14 cellular contexts compared by ENCODE assay signal in the genomic region with DNA sequence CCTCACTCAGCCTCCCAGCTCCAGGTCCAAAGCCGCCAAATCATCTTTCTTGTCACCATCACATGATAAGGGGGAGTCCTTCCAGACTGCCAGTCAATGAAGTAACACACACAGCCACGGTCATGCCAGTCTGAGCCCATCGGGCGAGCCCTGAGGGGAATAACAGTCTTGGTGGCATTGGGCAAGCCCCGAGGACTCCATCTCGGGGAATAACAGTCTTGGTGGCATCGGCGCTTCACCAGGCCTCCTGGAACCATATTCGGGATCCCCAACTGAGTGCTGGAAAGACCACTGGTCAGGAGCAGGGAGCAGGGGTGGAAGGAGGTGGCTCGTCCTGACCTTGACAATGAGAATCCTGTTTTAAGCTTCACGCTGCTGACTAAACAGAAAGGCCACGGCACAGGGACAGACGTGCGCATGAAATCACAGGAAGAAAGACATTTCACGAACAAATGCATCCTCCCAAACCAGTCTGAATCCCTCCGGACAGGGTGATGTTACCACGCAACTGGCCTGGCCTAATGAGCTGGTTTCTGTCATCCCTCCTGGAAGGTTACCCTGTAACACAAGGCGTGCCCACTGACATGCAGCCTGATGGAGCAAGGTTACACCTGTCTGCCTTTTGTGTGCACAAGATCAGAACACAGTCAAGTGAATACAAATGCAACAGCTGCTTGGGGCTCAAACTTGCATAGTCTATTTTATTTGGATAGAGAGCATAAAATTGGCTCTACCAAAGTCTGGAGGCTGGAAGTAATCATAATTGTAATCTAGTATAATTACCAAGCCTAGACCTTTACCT.
DNase-seq lines count a peak whose midpoint lies in the region; ATAC-seq and TF ChIP-seq lines count a peak whose summit lies in the region.
"Had no signal": no experiment of that assay in that cellular context is flagged by ENCODE, and none has a peak within 500 bp of the region (broad histone marks: within the 10 kb centered on the region; RNA-seq: fewer than 3 reads in every experiment).

No MANE protein-coding gene starts in this region.

- no peak overlapping the region for H4K8ac ChIP-seq in IMR-90 (ENCODE audit: low read depth in 2 of 2, low read length in 2 of 2)

- no peak overlapping the region for H4K91ac ChIP-seq in IMR-90 (ENCODE audit: insufficient read depth, low read depth, low read length)

- no peak overlapping the region for H3K4me2 ChIP-seq in IMR-90 (ENCODE audit: low read depth, low read length)

- no peak overlapping the region; the same call in none of the 2 replicates for H2AK5ac ChIP-seq in IMR-90 (ENCODE audit: low read depth, low read length)

- H3K9ac ChIP-seq in IMR-90 (ENCODE audit: low read depth, low read length), result no peak overlapping the region

- H2AK9ac ChIP-seq in IMR-90 (replicated peaks; ENCODE audit: low read depth, low read length, poor library complexity), result peak overlapping the region; percentile 42

- H3K9me1 ChIP-seq in IMR-90 (ENCODE audit: insufficient read depth, low read length), result peaks cover 3% of the 10 kb centered on the region; the same call in 1 of the 2 replicates

- H2BK15ac ChIP-seq in IMR-90 (ENCODE audit: low read depth, low read length), result no peak overlapping the region

- peak; percentile 44 for DNase-seq in COR-L47 (lab: John Stamatoyannopoulos, UW)
- DNase-seq in IMR-90, result no peak
- DNase-seq in NCI-H774 (lab: John Stamatoyannopoulos, UW), result peak; percentile 83
- peak; percentile 74 for DNase-seq in mesenteric fat pad (ENCODE audit: low spot score)
- no peak for DNase-seq in stimulated activated CD4-positive, alpha-beta T cell treated with anti-CD3 and anti-CD28 coated beads, Interleukin-12 subunit alpha, Interleukin-12 subunit beta, amount 100 ng/mL, for 4 hours
- DNase-seq in SKM-1 (lab: John Stamatoyannopoulos, UW; ENCODE audit: unreplicated experiment), result no peak
- DNase-seq in cerebellar nuclear complex (lab: John Stamatoyannopoulos, UW), result no peak
- DNase-seq: BE2C; CD4-positive, alpha-beta memory T cell; MM.1S; NCI-H1105; NCI-H2029; PC-3; T-cell had no signal

- dilution Hi-C loops in IMR-90 (cut with HindIII; ENCODE audit: low sequenced_read_pairs, unreplicated experiment), result no loop called here

- ATAC-seq in IMR-90 (ENCODE audit: low read depth), result no peak
- ATAC-seq: PC-3, T-cell had no signal

- H3K4me1 ChIP-seq in IMR-90 (ENCODE audit: control insufficient read depth, insufficient read depth, low read length), result peaks cover 3% of the 10 kb centered on the region
- H3K4me1 ChIP-seq: BE2C had no signal

- H4K5ac ChIP-seq in IMR-90 (ENCODE audit: low read depth, low read length), result no peak overlapping the region

- no peak overlapping the region for H3K14ac ChIP-seq in IMR-90 (replicated peaks; ENCODE audit: low read depth, low read length)

- H3K36me3 ChIP-seq in IMR-90 (ENCODE audit: control insufficient read depth, insufficient read depth, low read length), result 0 out of 2 replicates have a peak, but pooled peaks cover 1% of the 10 kb centered on the region

- intact Hi-C loops in IMR-90 (cut with micrococcal nuclease), result loop anchor here (5.0 kb wide), 1 partner anchor 520 kb away; a partner anchor contains a TSS

- TF ChIP-seq CTCF in IMR-90 (conservative IDR thresholded peaks at IDR 0.05; ENCODE audit: low read depth, low read length), result no peak

- no peak overlapping the region for H2BK20ac ChIP-seq in IMR-90 (ENCODE audit: low read depth, low read length)

- no peak for TF ChIP-seq POLR2A in IMR-90 (IDR thresholded peaks at IDR 0.05; ENCODE audit: low read depth, low read length)

- H2BK120ac ChIP-seq in IMR-90 (ENCODE audit: low read depth, low read length), result no peak overlapping the region

- H3K4ac ChIP-seq in IMR-90 (ENCODE audit: low read depth, low read length), result no peak overlapping the region

- TF ChIP-seq RAD21 in IMR-90 (IDR thresholded peaks at IDR 0.05; ENCODE audit: low read length), result no peak

- H2BK5ac ChIP-seq in IMR-90 (ENCODE audit: low read depth, low read length, poor library complexity, severe bottlenecking), result no peak overlapping the region

- H3K27ac ChIP-seq in IMR-90 (ENCODE audit: insufficient read depth, low read length), result no peak overlapping the region

- H3K4me3 ChIP-seq in IMR-90 (ENCODE audit: insufficient read depth, low read depth, low read length), result no peak overlapping the region

- H2AFZ ChIP-seq in IMR-90 (replicated peaks; ENCODE audit: low read length, poor library complexity), result no peak overlapping the region

- H3K18ac ChIP-seq in IMR-90 (ENCODE audit: low read depth, low read length), result no peak overlapping the region

- CTCF ChIA-PET in IMR-90 (lab: Yijun Ruan, JAX), result no interaction called here

- no peaks in the 10 kb centered on the region for H3K79me1 ChIP-seq in IMR-90 (ENCODE audit: low read depth in 1 of 2, low read length in 2 of 2)

- no peaks in the 10 kb centered on the region for H3K9me3 ChIP-seq in IMR-90 (ENCODE audit: control insufficient read depth, insufficient read depth, low read length)
- H3K9me3 ChIP-seq: BE2C had no signal

- H3K56ac ChIP-seq in IMR-90 (ENCODE audit: extremely low read depth, insufficient read depth, low read length), result no peak overlapping the region

- H4K20me1 ChIP-seq in IMR-90 (ENCODE audit: insufficient read depth, low read length), result no peaks in the 10 kb centered on the region

- no peaks in the 10 kb centered on the region for H3K27me3 ChIP-seq in IMR-90 (ENCODE audit: control insufficient read depth, insufficient read depth, low read length)
- H3K27me3 ChIP-seq: BE2C had no signal

- in situ Hi-C loops in IMR-90 (cut with MboI; ENCODE audit: low sequenced_read_pairs), result no loop called here

- 95% methylated on average over 8 of the region's 18 CpGs; no CpG with 5 or more reads in 1 of the 2 experiments for WGBS in IMR-90 (ENCODE audit: extremely low coverage in 2 of 2, insufficient read length in 1 of 2), 2 experiments

- POLR2A ChIA-PET in IMR-90 (lab: Charles Lee; ENCODE audit: unreplicated experiment), result no interaction called here

- H3K23ac ChIP-seq in IMR-90 (ENCODE audit: low read depth, low read length), result no peak overlapping the region

- BruUV-seq in IMR-90 (replicated peaks; lab: Mats Ljungman, UMichigan), result no TSS peak

TF ChIP-seq in IMR-90, 13 proteins besides CTCF, POLR2A, EP300 and RAD21:
- TF ChIP-seq, protein P1, sequence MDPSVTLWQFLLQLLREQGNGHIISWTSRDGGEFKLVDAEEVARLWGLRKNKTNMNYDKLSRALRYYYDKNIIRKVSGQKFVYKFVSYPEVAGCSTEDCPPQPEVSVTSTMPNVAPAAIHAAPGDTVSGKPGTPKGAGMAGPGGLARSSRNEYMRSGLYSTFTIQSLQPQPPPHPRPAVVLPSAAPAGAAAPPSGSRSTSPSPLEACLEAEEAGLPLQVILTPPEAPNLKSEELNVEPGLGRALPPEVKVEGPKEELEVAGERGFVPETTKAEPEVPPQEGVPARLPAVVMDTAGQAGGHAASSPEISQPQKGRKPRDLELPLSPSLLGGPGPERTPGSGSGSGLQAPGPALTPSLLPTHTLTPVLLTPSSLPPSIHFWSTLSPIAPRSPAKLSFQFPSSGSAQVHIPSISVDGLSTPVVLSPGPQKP (IDR thresholded peaks at IDR 0.05; ENCODE audit: borderline replicate concordance, low read depth, low read length), result no peak
- no peak for TF ChIP-seq RFX5 (IDR thresholded peaks at IDR 0.05; ENCODE audit: low read depth, low read length)
- TF ChIP-seq SMC3 (IDR thresholded peaks at IDR 0.05; ENCODE audit: low read depth, low read length), result no peak
- TF ChIP-seq, protein P2, sequence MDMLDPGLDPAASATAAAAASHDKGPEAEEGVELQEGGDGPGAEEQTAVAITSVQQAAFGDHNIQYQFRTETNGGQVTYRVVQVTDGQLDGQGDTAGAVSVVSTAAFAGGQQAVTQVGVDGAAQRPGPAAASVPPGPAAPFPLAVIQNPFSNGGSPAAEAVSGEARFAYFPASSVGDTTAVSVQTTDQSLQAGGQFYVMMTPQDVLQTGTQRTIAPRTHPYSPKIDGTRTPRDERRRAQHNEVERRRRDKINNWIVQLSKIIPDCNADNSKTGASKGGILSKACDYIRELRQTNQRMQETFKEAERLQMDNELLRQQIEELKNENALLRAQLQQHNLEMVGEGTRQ (IDR thresholded peaks at IDR 0.05; ENCODE audit: low read depth, low read length), result no peak
- TF ChIP-seq MXI1 (IDR thresholded peaks at IDR 0.05; ENCODE audit: borderline replicate concordance, low read depth, low read length), result no peak
- no peak for TF ChIP-seq RCOR1 (IDR thresholded peaks at IDR 0.05; ENCODE audit: insufficient replicate concordance, low read length)
- TF ChIP-seq CEBPB (IDR thresholded peaks at IDR 0.05; ENCODE audit: low read depth, low read length), result no peak
- TF ChIP-seq NFE2L2 (IDR thresholded peaks at IDR 0.05; ENCODE audit: low read depth, low read length), result no peak
- no peak for TF ChIP-seq MAFK (IDR thresholded peaks at IDR 0.05; ENCODE audit: low read depth, low read length)
- no peak for TF ChIP-seq BHLHE40 (IDR thresholded peaks at IDR 0.05; ENCODE audit: low read depth, low read length)
- no peak for TF ChIP-seq CHD1 (IDR thresholded peaks at IDR 0.05; ENCODE audit: low read depth, low read length)
- no peak for TF ChIP-seq FOS (IDR thresholded peaks at IDR 0.05; ENCODE audit: low read depth, low read length)
- TF ChIP-seq MAZ (IDR thresholded peaks at IDR 0.05; ENCODE audit: borderline replicate concordance, low read depth, low read length), result no peak

Comparison
In these comparisons a context has a peak if more than half of its experiments do, and no peak if none do; other contexts are left out.
1. DNase-seq: peak in COR-L47 (single experiment), NCI-H774 (single experiment) and mesenteric fat pad (single experiment); none in IMR-90 (single experiment), stimulated activated CD4-positive, alpha-beta T cell treated with anti-CD3 and anti-CD28 coated beads, Interleukin-12 subunit alpha, Interleukin-12 subunit beta, amount 100 ng/mL, for 4 hours (single experiment), SKM-1 (single experiment) and cerebellar nuclear complex (0 of 2).